ENCODE assay signal across 17 cellular contexts in the genomic region with DNA sequence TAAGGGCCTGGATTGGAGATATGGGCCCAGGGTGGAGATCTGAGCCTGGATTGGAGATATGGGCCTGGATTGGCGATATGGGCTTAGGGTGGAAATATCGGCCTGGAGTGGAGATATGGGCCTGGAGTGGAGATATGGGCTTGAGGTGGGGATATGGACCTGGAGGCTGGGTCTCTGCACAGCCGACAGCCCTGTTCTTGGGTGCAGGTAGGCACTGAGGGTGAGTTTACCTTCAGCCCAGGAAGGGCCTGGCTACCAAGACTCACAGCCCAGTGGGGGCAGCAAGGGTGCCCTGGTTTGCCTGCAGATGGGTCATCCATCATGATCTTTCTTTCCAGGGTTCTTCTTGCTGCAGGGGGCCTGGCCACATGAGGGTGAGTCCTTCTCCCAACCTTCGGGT. TPM values are rescaled to one million over a fixed set of nuclear protein-coding genes. Genes with fewer than 3 reads are reported as not detected.
"Had no signal": no experiment of that assay in that cellular context is flagged by ENCODE, and none has a peak within 500 bp of the region (broad histone marks: within the 10 kb centered on the region; RNA-seq: fewer than 3 reads in every experiment).

No MANE protein-coding gene starts in this region.

RNA-seq across cellular contexts. Expression of a gene that starts 0.9 kb away (rescaled TPM):
- total RNA-seq: cerebellum, dermis blood vessel endothelial cell, dorsolateral prefrontal cortex, esophagus mucosa, esophagus squamous epithelium, gastrocnemius medialis, glomerular endothelial cell, left colon, left ventricle myocardium superior, lower leg skin, lung microvascular endothelial cell, mucosa of gallbladder had no signal

RNA-seq across cellular contexts. Expression of a gene that starts 32.2 kb away (rescaled TPM):
- total RNA-seq: cerebellum, dermis blood vessel endothelial cell, dorsolateral prefrontal cortex, esophagus mucosa, esophagus squamous epithelium, gastrocnemius medialis, glomerular endothelial cell, left colon, left ventricle myocardium superior, lower leg skin, lung microvascular endothelial cell, mucosa of gallbladder had no signal

RNA-seq across cellular contexts. Expression of a gene that starts 32.9 kb away (rescaled TPM):
- total RNA-seq: cerebellum, dermis blood vessel endothelial cell, esophagus mucosa, esophagus squamous epithelium, gastrocnemius medialis, left ventricle myocardium superior, lower leg skin, lung microvascular endothelial cell, mucosa of gallbladder had no signal

RNA-seq across cellular contexts. Expression of a gene that starts 45.8 kb away (rescaled TPM):
- total RNA-seq: cerebellum, dermis blood vessel endothelial cell, esophagus mucosa, esophagus squamous epithelium, glomerular endothelial cell, left colon, left ventricle myocardium superior, lower leg skin, lung microvascular endothelial cell, mucosa of gallbladder had no signal
- polyA plus RNA-seq: heart right ventricle had no signal

RNA-seq across cellular contexts. Expression of a gene that starts 46.3 kb away (rescaled TPM):
- total RNA-seq: cerebellum, dermis blood vessel endothelial cell, dorsolateral prefrontal cortex, esophagus mucosa, esophagus squamous epithelium, gastrocnemius medialis, glomerular endothelial cell, heart right ventricle, kidney, left colon, left lung, left ventricle myocardium superior, lower leg skin, lower lobe of right lung, lung microvascular endothelial cell, mononuclear cell, mucosa of gallbladder had no signal
- polyA plus RNA-seq: heart right ventricle had no signal
